Comparison of ENCODE assay signal across 8 cellular contexts in the genomic region with DNA sequence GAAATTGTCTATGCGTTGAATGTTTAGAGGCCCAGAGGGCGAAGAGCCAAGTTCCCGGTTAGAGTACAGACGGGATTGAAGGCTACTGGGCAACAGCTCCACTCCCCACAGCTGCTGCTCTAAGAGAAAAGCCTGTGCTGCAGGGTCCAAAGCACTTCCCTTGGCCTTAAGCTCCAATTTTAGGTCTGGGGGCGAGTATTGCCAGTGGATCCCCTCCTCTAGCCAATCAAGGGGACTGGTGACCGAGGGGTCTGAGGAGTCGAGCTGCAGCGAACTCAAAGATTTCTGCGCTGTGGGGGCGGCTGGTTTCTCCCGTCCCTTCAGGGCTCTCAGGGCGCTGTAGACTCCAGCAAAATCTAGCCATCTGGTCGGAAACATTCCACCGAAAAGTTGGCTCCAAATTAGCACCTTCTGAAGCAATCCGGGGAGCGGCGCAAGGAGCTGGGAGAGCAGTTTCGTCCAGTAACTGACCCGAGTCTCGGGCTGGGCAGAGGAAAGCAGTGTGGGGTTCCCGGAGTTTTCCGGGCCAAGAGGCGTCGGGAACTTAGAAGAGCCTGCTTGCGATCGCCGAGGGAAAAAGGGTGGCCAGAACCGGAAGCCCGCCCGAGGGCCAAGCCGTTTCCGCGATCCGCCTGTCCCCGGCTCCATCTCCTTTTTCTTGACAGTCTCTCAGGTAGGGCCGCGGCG. TPM values are rescaled to one million over a fixed set of nuclear protein-coding genes. Genes with fewer than 3 reads are reported as not detected.
DNase-seq lines count a peak whose midpoint lies in the region; ATAC-seq, FAIRE-seq and TF ChIP-seq lines count a peak whose summit lies in the region.

No MANE protein-coding gene starts in this region.

- no peaks in the 10 kb centered on the region for H3K9me3 ChIP-seq in CD4-positive, alpha-beta T cell (ENCODE audit: control insufficient read depth, low read length)
- no peaks in the 10 kb centered on the region for H3K9me3 ChIP-seq in body of pancreas
- H3K9me3 ChIP-seq in iPS-18c (ENCODE audit: control insufficient read depth, insufficient read depth, low read length), result no peaks in the 10 kb centered on the region
- H3K9me3 ChIP-seq in small intestine (ENCODE audit: control insufficient read depth, low read depth), result no peaks in the 10 kb centered on the region

- CTCF ChIA-PET in CD4-positive, alpha-beta T cell (lab: Charles Lee), result interaction anchor here (1.2 to 5.8 kb wide), 2 partner anchors 13 to 1084 kb away, joined by 3 to 55 read pairs; no protein-coding TSS in a partner anchor

- no peaks in the 10 kb centered on the region for H3K9me3 Mint-ChIP-seq in CD4-positive, alpha-beta T cell

- no peaks in the 10 kb centered on the region for H3K27me3 ChIP-seq in CD4-positive, alpha-beta T cell (ENCODE audit: control insufficient read depth, insufficient read depth, low read length)
- no peaks in the 10 kb centered on the region for H3K27me3 ChIP-seq in body of pancreas
- no peaks in the 10 kb centered on the region for H3K27me3 ChIP-seq in small intestine (ENCODE audit: control insufficient read depth in 2 of 2, insufficient read depth in 2 of 2, low read length in 2 of 2)

- H3K4me3 ChIP-seq in body of pancreas (peak overlapping the region; percentile 60 to 61), iPS-18c (ENCODE audit: insufficient read depth, low read depth, low read length) (peak overlapping the region; percentile 99), small intestine (ENCODE audit: low read depth in 1 of 2, low read length in 2 of 2) (peak overlapping the region; percentile 80 to 83)

- intact Hi-C loops in CD4-positive, alpha-beta T cell (cut with DNase I, micrococcal nuclease), result loop anchor here in 1 of 2 experiments (5.0 kb wide), 1 partner anchor 711 kb away; the partner anchor contains the start of gene RBBP5
- intact Hi-C loops in body of pancreas (cut with DNase I), result no loop called here

- TF ChIP-seq CTCF in CD4-positive, alpha-beta T cell (IDR thresholded peaks at IDR 0.05), result no peak
- no peak for TF ChIP-seq CTCF in body of pancreas (IDR thresholded peaks at IDR 0.05)

- no peak for FAIRE-seq in small intestine (lab: Jason Lieb, UNC)

- H3K27ac Mint-ChIP-seq in CD4-positive, alpha-beta T cell, result peak overlapping the region; percentile 100

- ATAC-seq in CD4-positive, alpha-beta T cell (ENCODE audit: poor library complexity), result peak; percentile 14
- peak; percentile 30 for ATAC-seq in GM18867 (IDR thresholded peaks at IDR 0.05; ENCODE audit: unreplicated experiment)
- ATAC-seq in HG03066 (IDR thresholded peaks at IDR 0.05; ENCODE audit: low read depth, unreplicated experiment), result peak; percentile 31
- peak; percentile 39 for ATAC-seq in body of pancreas

- H3K27me3 Mint-ChIP-seq in CD4-positive, alpha-beta T cell, result no peaks in the 10 kb centered on the region

- peaks cover 32% of the 10 kb centered on the region for H3K4me1 Mint-ChIP-seq in CD4-positive, alpha-beta T cell (ENCODE audit: low read depth)

- no peaks in the 10 kb centered on the region for H3K36me3 ChIP-seq in body of pancreas (replicated peaks in 1 of 2; ENCODE audit: insufficient read depth in 1 of 2, low read depth in 2 of 2)
- no peaks in the 10 kb centered on the region for H3K36me3 ChIP-seq in small intestine (ENCODE audit: control insufficient read depth in 2 of 2, insufficient read depth in 2 of 2, low read length in 2 of 2)

- 0% methylated on average over 12 to 38 of the region's 38 CpGs for WGBS in body of pancreas, 2 donors
- 0% methylated on average over 35 to 38 of the region's 38 CpGs for WGBS in small intestine, 3 donors

- TF ChIP-seq POLR2A in body of pancreas (IDR thresholded peaks at IDR 0.05), result peak in 1 of 3 donors; percentile 12

- peak overlapping the region; percentile 100 for H3K27ac ChIP-seq in CD4-positive, alpha-beta T cell (ENCODE audit: low read depth, low read length)
- H3K27ac ChIP-seq in body of pancreas (peak overlapping the region; percentile 88 to 100 (median 97)), small intestine (ENCODE audit: low read depth in 1 of 2, low read length in 1 of 2) (peak overlapping the region; percentile 96 to 99)

- peaks cover 63% of the 10 kb centered on the region for H3K36me3 Mint-ChIP-seq in CD4-positive, alpha-beta T cell (ENCODE audit: low read depth)

- H3K4me1 ChIP-seq in body of pancreas, result peaks cover 21% of the 10 kb centered on the region
- peaks cover 0 to 4% of the 10 kb centered on the region in 2 donors for H3K4me1 ChIP-seq in small intestine (ENCODE audit: control insufficient read depth in 2 of 2, insufficient read depth in 1 of 2, low read depth in 1 of 2, low read length in 1 of 2)

- POLR2A ChIA-PET in CD4-positive, alpha-beta T cell (lab: Charles Lee), result interaction anchor here (0.8 to 2.6 kb wide), 7 partner anchors 12 to 259 kb away, joined by 3 to 17 read pairs (median 5); partner anchors contain the start of genes ETNK2, MDM4 and PIK3C2B

- peak overlapping the region; percentile 100 for H3K4me3 Mint-ChIP-seq in CD4-positive, alpha-beta T cell

- peak in 2 of 10 experiments; percentile 11 to 37 for DNase-seq in CD4-positive, alpha-beta T cell
- DNase-seq in RKO (ENCODE audit: low spot score) (peak; percentile 35), body of pancreas (peak; percentile 63 to 73 (median 66)), small intestine (peak; percentile 63), H4 (ENCODE audit: low spot score) (no peak)

RNA-seq across cellular contexts. Expression of gene PPP1R15B, which starts 0.7 kb away (rescaled TPM):
- total RNA-seq in CD4-positive, alpha-beta T cell, result 100 to 1,000 TPM; 171 to 179 TPM
- total RNA-seq in body of pancreas, result 10 to 100 TPM; 32.9 to 34.3 TPM
- 10 to 100 TPM in 1 of 3 donors, 1 to 10 TPM in 2; 9.4 to 25.6 (median 9.7) TPM for polyA plus RNA-seq in small intestine
- total RNA-seq in H4 (2014; rRNA removed; shearing (Covaris generic)), result 17.9 and 19.2 TPM in 2 replicates

RNA-seq across cellular contexts. Expression of gene PLEKHA6, which starts 51.2 kb away (rescaled TPM):
- under 1 TPM; 0.53 to 0.82 TPM for total RNA-seq in CD4-positive, alpha-beta T cell
- 10 to 100 TPM; 10.9 to 20.4 TPM for total RNA-seq in body of pancreas
- 10 to 100 TPM; 27.4 to 39.8 (median 36.7) TPM for polyA plus RNA-seq in small intestine
- 1.2 and 3.4 TPM in 2 replicates for total RNA-seq in H4 (2014; rRNA removed; shearing (Covaris generic))
